In genomic region chr17:80605326-80606066, GRCh38 we compare ENCODE assay signal across 8 cellular contexts.
DNase-seq lines count a peak whose midpoint lies in the region; ATAC-seq and TF ChIP-seq lines count a peak whose summit lies in the region.

No MANE protein-coding gene starts in this region.

- no peaks in the 10 kb centered on the region for H3K27me3 Mint-ChIP-seq in activated naive CD8-positive, alpha-beta T cell treated with anti-CD3 and anti-CD28 coated beads, Interleukin-2, amount 10 ng/mL, durations not matched to agents 7 days and 5 days

- H3K27ac Mint-ChIP-seq in activated naive CD8-positive, alpha-beta T cell treated with anti-CD3 and anti-CD28 coated beads, Interleukin-2, amount 10 ng/mL, durations not matched to agents 7 days and 5 days, result no peak overlapping the region

- CTCF ChIA-PET in GM10248 (lab: Yijun Ruan, JAX), result interaction anchor here (0.7 to 3.2 kb wide), 10 partner anchors 9 to 227 kb away, joined by 3 to 11 read pairs (median 4); no protein-coding TSS in a partner anchor
- CTCF ChIA-PET in PC-3 (lab: Charles Lee), result no interaction called here

- H3F3A ChIP-seq in PC-3 (ENCODE audit: low read length, unreplicated experiment), result no peaks in the 10 kb centered on the region

- TF ChIP-seq CTCF in GM10248 (IDR thresholded peaks at IDR 0.05; ENCODE audit: control extremely low read depth, extremely low read depth, low read depth, missing control alignments) (no peak), PC-3 (conservative IDR thresholded peaks at IDR 0.05; ENCODE audit: low read depth, low read length) (peak; percentile 25; the same call in 1 of the 2 replicates)

- peaks cover 11% of the 10 kb centered on the region for H3K4me1 ChIP-seq in PC-3 (ENCODE audit: insufficient read depth, low read length)
- no peaks in the 10 kb centered on the region for H3K4me1 ChIP-seq in SJCRH30

- H3K4me2 ChIP-seq in PC-3 (ENCODE audit: low read length), result no peak overlapping the region

- no peak overlapping the region for H2AFZ ChIP-seq in PC-3 (ENCODE audit: low read length)

- H3K9me2 ChIP-seq in PC-3 (replicated peaks; ENCODE audit: low read length), result no peaks in the 10 kb centered on the region

- H3K9me3 Mint-ChIP-seq in activated naive CD8-positive, alpha-beta T cell treated with anti-CD3 and anti-CD28 coated beads, Interleukin-2, amount 10 ng/mL, durations not matched to agents 7 days and 5 days, result no peaks in the 10 kb centered on the region

- peaks cover 87% of the 10 kb centered on the region for H3K79me2 ChIP-seq in PC-3 (ENCODE audit: low read length)

- DNase-seq in GM10248 (ENCODE audit: extremely low spot score) (peak; percentile 82), PC-3 (peak; percentile 90), SHP77 (lab: John Stamatoyannopoulos, UW) (no peak), SJCRH30 (no peak), C1 segment of cervical spinal cord (lab: John Stamatoyannopoulos, UW) (no peak)
- DNase-seq in activated naive CD8-positive, alpha-beta T cell treated with anti-CD3 and anti-CD28 coated beads, Interleukin-2, amount 10 ng/mL, durations not matched to agents 7 days and 5 days, result peak; percentile 9
- DNase-seq in stimulated activated CD4-positive, alpha-beta T cell treated with anti-CD3 and anti-CD28 coated beads, Interleukin-4, amount 100 ng/mL, for 1 hour, result peak; percentile 55

- H3K4me3 ChIP-seq in PC-3 (ENCODE audit: low read length), result no peak overlapping the region
- H3K4me3 ChIP-seq in SJCRH30, result no peak overlapping the region

- H3K36me3 Mint-ChIP-seq in activated naive CD8-positive, alpha-beta T cell treated with anti-CD3 and anti-CD28 coated beads, Interleukin-2, amount 10 ng/mL, durations not matched to agents 7 days and 5 days, result peaks cover 17% of the 10 kb centered on the region

- POLR2A ChIA-PET in GM10248 (lab: Yijun Ruan, JAX), result interaction anchor here (0.7 kb wide), 1 partner anchor 304 kb away, joined by 3 read pairs; no protein-coding TSS in a partner anchor
- POLR2A ChIA-PET in PC-3 (lab: Charles Lee; ENCODE audit: unreplicated experiment), result interaction anchor here (0.6 kb wide), 1 partner anchor 21 kb away, joined by 5 read pairs; no protein-coding TSS in a partner anchor
- POLR2A ChIA-PET in activated naive CD8-positive, alpha-beta T cell treated with anti-CD3 and anti-CD28 coated beads, Interleukin-2, amount 10 ng/mL, durations not matched to agents 7 days and 5 days (lab: Charles Lee), result interaction anchor here (0.8 kb wide), 1 partner anchor 34 kb away, joined by 3 read pairs; no protein-coding TSS in a partner anchor

- intact Hi-C loops in PC-3 (cut with micrococcal nuclease), result no loop called here

- ATAC-seq in GM21737 (IDR thresholded peaks at IDR 0.05; ENCODE audit: unreplicated experiment) (peak; percentile 78), PC-3 (peak; percentile 100)
- no peak for ATAC-seq in activated naive CD8-positive, alpha-beta T cell treated with anti-CD3 and anti-CD28 coated beads, Interleukin-2, amount 10 ng/mL, durations not matched to agents 7 days and 5 days (ENCODE audit: low read depth)

- no peak overlapping the region for H3K4me3 Mint-ChIP-seq in activated naive CD8-positive, alpha-beta T cell treated with anti-CD3 and anti-CD28 coated beads, Interleukin-2, amount 10 ng/mL, durations not matched to agents 7 days and 5 days

- no peaks in the 10 kb centered on the region for H3K36me3 ChIP-seq in PC-3 (ENCODE audit: low read depth, low read length)
- no peaks in the 10 kb centered on the region; the same call in 1 of the 2 replicates for H3K36me3 ChIP-seq in SJCRH30

- no peaks in the 10 kb centered on the region for H3K9me3 ChIP-seq in PC-3 (ENCODE audit: low read length)
- H3K9me3 ChIP-seq in SJCRH30 (replicated peaks), result peaks cover 6% of the 10 kb centered on the region; the same call in 1 of the 2 replicates

- peaks cover 32% of the 10 kb centered on the region for H3K4me1 Mint-ChIP-seq in activated naive CD8-positive, alpha-beta T cell treated with anti-CD3 and anti-CD28 coated beads, Interleukin-2, amount 10 ng/mL, durations not matched to agents 7 days and 5 days

- H3K9ac ChIP-seq in PC-3 (ENCODE audit: low read length), result no peak overlapping the region

- peaks cover 25% of the 10 kb centered on the region for H4K20me1 ChIP-seq in PC-3 (ENCODE audit: low read length)

- BruUV-seq in PC-3 (replicated peaks; lab: Mats Ljungman, UMichigan), result no TSS peak

- H3K27ac ChIP-seq in PC-3 (ENCODE audit: low read length) (no peak overlapping the region), SJCRH30 (no peak overlapping the region)

- no peaks in the 10 kb centered on the region for H3K27me3 ChIP-seq in PC-3 (ENCODE audit: low read length)
- H3K27me3 ChIP-seq in SJCRH30, result no peaks in the 10 kb centered on the region

Comparison
In these comparisons a context has a peak if more than half of its experiments do, and no peak if none do; other contexts are left out.
1. DNase-seq: peak in GM10248 (single experiment), PC-3 (single experiment), activated naive CD8-positive, alpha-beta T cell treated with anti-CD3 and anti-CD28 coated beads, Interleukin-2, amount 10 ng/mL, durations not matched to agents 7 days and 5 days (single experiment) and stimulated activated CD4-positive, alpha-beta T cell treated with anti-CD3 and anti-CD28 coated beads, Interleukin-4, amount 100 ng/mL, for 1 hour (single experiment); none in SHP77 (0 of 2), SJCRH30 (0 of 2) and C1 segment of cervical spinal cord (0 of 14).